19 cellular contexts compared by ENCODE assay signal in the genomic region with DNA sequence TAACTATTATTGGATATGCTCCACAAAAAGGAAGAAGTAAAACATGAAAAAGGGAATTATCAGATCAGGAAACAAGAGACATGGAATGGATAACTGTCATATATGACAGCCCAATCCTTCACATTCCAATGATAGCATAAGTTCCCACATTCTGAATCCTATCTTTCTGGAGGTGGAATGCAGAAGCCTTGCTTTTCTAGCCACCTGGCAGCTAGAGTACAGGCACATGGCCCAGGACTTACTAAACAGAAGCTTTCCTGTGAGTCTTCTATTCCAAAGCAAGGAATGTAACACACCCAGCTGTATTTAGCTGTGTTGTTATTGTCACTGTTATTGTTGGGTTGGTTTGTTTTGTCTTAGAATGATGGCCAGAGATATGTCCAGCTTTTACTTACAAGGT.
DNase-seq lines count a peak whose midpoint lies in the region; TF ChIP-seq lines count a peak whose summit lies in the region.
"Had no signal": no experiment of that assay in that cellular context is flagged by ENCODE, and none has a peak within 500 bp of the region (broad histone marks: within the 10 kb centered on the region; RNA-seq: fewer than 3 reads in every experiment).

No MANE protein-coding gene starts in this region.

- no peaks in the 10 kb centered on the region for H3K9me3 ChIP-seq in adipocyte (ENCODE audit: control insufficient read depth, low read length)
- H3K9me3 ChIP-seq: gastroesophageal sphincter had no signal

- no peaks in the 10 kb centered on the region for H3K36me3 ChIP-seq in adipocyte (ENCODE audit: control insufficient read depth, insufficient read depth, low read length, severe bottlenecking)
- H3K36me3 ChIP-seq: brain microvascular endothelial cell, gastroesophageal sphincter had no signal

- no peaks in the 10 kb centered on the region for H3K27me3 Mint-ChIP-seq in chondrocyte (ENCODE audit: low read depth)
- H3K27me3 Mint-ChIP-seq: activated CD4-positive, alpha-beta T cell treated with anti-CD3 and anti-CD28 coated beads, Interleukin-2, amount 10 ng/mL, durations not matched to agents 7 days and 5 days; activated naive CD8-positive, alpha-beta T cell treated with anti-CD3 and anti-CD28 coated beads for 36 hours; CD8-positive, alpha-beta memory T cell had no signal

- DNase-seq in LHCN-M2 (ENCODE audit: low read depth) = peak; percentile 33
- peak; percentile 13 for DNase-seq in adipocyte (ENCODE audit: low read depth)
- peak; percentile 54 for DNase-seq in fibroblast of the aortic adventitia (ENCODE audit: low read depth)
- DNase-seq in renal cortical epithelial cell (ENCODE audit: low read depth) = peak; percentile 2
- DNase-seq in SW480 (ENCODE audit: low spot score) = no peak
- no peak for DNase-seq in chondrocyte (ENCODE audit: low spot score)
- DNase-seq in epidermal melanocyte (ENCODE audit: insufficient read length, low spot score) = no peak
- DNase-seq: activated CD4-positive, alpha-beta T cell treated with anti-CD3 and anti-CD28 coated beads, Interleukin-2, amount 10 ng/mL, durations not matched to agents 7 days and 5 days; activated naive CD8-positive, alpha-beta T cell treated with anti-CD3 and anti-CD28 coated beads for 36 hours; brain microvascular endothelial cell; CD8-positive, alpha-beta memory T cell; DMS79 treated with DMSO at 0.1 percent for 48 hours; kidney glomerular epithelial cell; NCI-H1417 treated with DMSO at 0.1 percent for 48 hours; NCI-H524 treated with DMSO at 0.1 percent for 48 hours; stimulated activated naive CD4-positive, alpha-beta T cell treated with Interleukin-2 at 50 U/mL for 16 hours had no signal

- H3K27ac Mint-ChIP-seq in chondrocyte (ENCODE audit: unreplicated experiment) = no peak overlapping the region
- H3K27ac Mint-ChIP-seq: activated CD4-positive, alpha-beta T cell treated with anti-CD3 and anti-CD28 coated beads, Interleukin-2, amount 10 ng/mL, durations not matched to agents 7 days and 5 days; activated naive CD8-positive, alpha-beta T cell treated with anti-CD3 and anti-CD28 coated beads for 36 hours; activated T-helper 2 cell treated with anti-CD3 and anti-CD28 coated beads, Interferon-gamma antibody, Interleukin-2, Interleukin-4, amounts not matched to agents 10 μg/mL and 5 μg/mL and 100 μg/mL, durations not matched to agents 14 hours and 24 hours and 36 hours; CD8-positive, alpha-beta memory T cell; nephron had no signal

- no peak overlapping the region for H3K4me3 Mint-ChIP-seq in chondrocyte (ENCODE audit: unreplicated experiment)
- H3K4me3 Mint-ChIP-seq: activated CD4-positive, alpha-beta T cell treated with anti-CD3 and anti-CD28 coated beads, Interleukin-2, amount 10 ng/mL, durations not matched to agents 7 days and 5 days; activated naive CD8-positive, alpha-beta T cell treated with anti-CD3 and anti-CD28 coated beads for 36 hours; CD8-positive, alpha-beta memory T cell; nephron had no signal

- H3K4me3 ChIP-seq in adipocyte (ENCODE audit: low read length) (no peak overlapping the region), fibroblast of the aortic adventitia (ENCODE audit: low read depth, low read length) (no peak overlapping the region)
- H3K4me3 ChIP-seq: gastroesophageal sphincter had no signal

- H3K4me1 ChIP-seq in adipocyte (ENCODE audit: control insufficient read depth, insufficient read depth, low read length) = peaks cover 13% of the 10 kb centered on the region

- H3K4me1 Mint-ChIP-seq in chondrocyte (ENCODE audit: low read depth) = peaks cover 37% of the 10 kb centered on the region
- H3K4me1 Mint-ChIP-seq: activated CD4-positive, alpha-beta T cell treated with anti-CD3 and anti-CD28 coated beads, Interleukin-2, amount 10 ng/mL, durations not matched to agents 7 days and 5 days; activated naive CD8-positive, alpha-beta T cell treated with anti-CD3 and anti-CD28 coated beads for 36 hours; CD8-positive, alpha-beta memory T cell had no signal

- no peak overlapping the region for H3K9ac ChIP-seq in adipocyte (ENCODE audit: low read length)

- H3K9me3 Mint-ChIP-seq in chondrocyte (ENCODE audit: low read depth) = peaks cover 8% of the 10 kb centered on the region
- H3K9me3 Mint-ChIP-seq: nephron had no signal

- TF ChIP-seq CTCF in fibroblast of the aortic adventitia (IDR thresholded peaks at IDR 0.05; ENCODE audit: insufficient read depth, low read length) = no peak
- TF ChIP-seq CTCF in chondrocyte (IDR thresholded peaks at IDR 0.05) = no peak

- H3K36me3 Mint-ChIP-seq in chondrocyte (ENCODE audit: low read depth) = no peaks in the 10 kb centered on the region
- H3K36me3 Mint-ChIP-seq: activated naive CD8-positive, alpha-beta T cell treated with anti-CD3 and anti-CD28 coated beads for 36 hours; CD8-positive, alpha-beta memory T cell had no signal

- H3K27me3 ChIP-seq in adipocyte (replicated peaks; ENCODE audit: control insufficient read depth, insufficient read depth, low read length) = no peaks in the 10 kb centered on the region
- H3K27me3 ChIP-seq: brain microvascular endothelial cell, gastroesophageal sphincter had no signal

Comparison
In these comparisons a context has a peak if more than half of its experiments do, and no peak if none do; other contexts are left out.
1. DNase-seq: peak in LHCN-M2 (single experiment), adipocyte (single experiment), fibroblast of the aortic adventitia (single experiment) and renal cortical epithelial cell (single experiment); none in SW480 (single experiment), chondrocyte (single experiment) and epidermal melanocyte (single experiment).